Comparison of ENCODE assay signal across 8 cellular contexts in genomic region chr5:138338411-138339085, GRCh38. TPM values are rescaled to one million over a fixed set of nuclear protein-coding genes. Genes with fewer than 3 reads are reported as not detected.
DNase-seq lines count a peak whose midpoint lies in the region; ATAC-seq and TF ChIP-seq lines count a peak whose summit lies in the region.

No MANE protein-coding gene starts in this region.

- H3K4me3 ChIP-seq in MG63 (peak overlapping the region; percentile 99), colonic mucosa (peak overlapping the region; percentile 88)

- peak overlapping the region; percentile 80 for H3K27ac ChIP-seq in colonic mucosa

- ATAC-seq in naive B cell (ENCODE audit: low read depth in 2 of 2), result peak in 1 of 2 donors; percentile 0

- H3K27me3 Mint-ChIP-seq in T-helper 2 cell treated with Interferon-gamma antibody and Interleukin-4, amounts not matched to agents 5 μg/mL and 100 μg/mL, for 36 hours (ENCODE audit: low read depth), result no peaks in the 10 kb centered on the region
- no peaks in the 10 kb centered on the region for H3K27me3 Mint-ChIP-seq in naive B cell

- H3K9me3 ChIP-seq in MG63 (no peaks in the 10 kb centered on the region), colonic mucosa (no peaks in the 10 kb centered on the region)

- peak overlapping the region; percentile 85 for H3K4me3 Mint-ChIP-seq in T-helper 2 cell treated with Interferon-gamma antibody and Interleukin-4, amounts not matched to agents 5 μg/mL and 100 μg/mL, for 36 hours
- peak overlapping the region; percentile 81 to 99 (median 96) for H3K4me3 Mint-ChIP-seq in naive B cell

- TF ChIP-seq CTCF in colonic mucosa (IDR thresholded peaks at IDR 0.05), result no peak

- DNase-seq in T-helper 2 cell treated with Interferon-gamma antibody and Interleukin-4, amounts not matched to agents 5 μg/mL and 100 μg/mL, for 36 hours (ENCODE audit: low spot score), result no peak
- DNase-seq in T-helper 2 cell (no peak), MG63 (no peak), colonic mucosa (no peak), naive B cell (peak; percentile 9), A172 (ENCODE audit: low spot score) (no peak), CD1c-positive myeloid dendritic cell (ENCODE audit: extremely low spot score) (no peak)
- DNase-seq in effector CD4-positive, alpha-beta T cell, result no peak

- H3K36me3 Mint-ChIP-seq in T-helper 2 cell treated with Interferon-gamma antibody and Interleukin-4, amounts not matched to agents 5 μg/mL and 100 μg/mL, for 36 hours (ENCODE audit: low read depth), result peaks cover 10% of the 10 kb centered on the region
- peaks cover 0 to 9% of the 10 kb centered on the region in 2 donors for H3K36me3 Mint-ChIP-seq in naive B cell

- H3K27me3 ChIP-seq in MG63 (no peaks in the 10 kb centered on the region), colonic mucosa (no peaks in the 10 kb centered on the region)

- peaks cover 7% of the 10 kb centered on the region for H3K4me1 ChIP-seq in colonic mucosa

- H3K9me3 Mint-ChIP-seq in T-helper 2 cell treated with Interferon-gamma antibody and Interleukin-4, amounts not matched to agents 5 μg/mL and 100 μg/mL, for 36 hours, result no peaks in the 10 kb centered on the region
- H3K9me3 Mint-ChIP-seq in naive B cell, result no peaks in the 10 kb centered on the region

- peak overlapping the region; percentile 98 for H3K27ac Mint-ChIP-seq in T-helper 2 cell treated with Interferon-gamma antibody and Interleukin-4, amounts not matched to agents 5 μg/mL and 100 μg/mL, for 36 hours
- peak overlapping the region; percentile 91 to 100 (median 94) for H3K27ac Mint-ChIP-seq in naive B cell

- H3K4me1 Mint-ChIP-seq in T-helper 2 cell treated with Interferon-gamma antibody and Interleukin-4, amounts not matched to agents 5 μg/mL and 100 μg/mL, for 36 hours (ENCODE audit: low read depth), result peaks cover 31% of the 10 kb centered on the region
- peaks cover 35 to 37% (median 36%) of the 10 kb centered on the region in 3 donors for H3K4me1 Mint-ChIP-seq in naive B cell

- intact Hi-C loops in colonic mucosa (cut with DNase I), result no loop called here

- H3K36me3 ChIP-seq in MG63 (peaks cover 43% of the 10 kb centered on the region), colonic mucosa (no peaks in the 10 kb centered on the region)

- H3K9ac ChIP-seq in colonic mucosa (ENCODE audit: low read depth in 2 of 2, low read length in 2 of 2), result peak overlapping the region; percentile 60 to 89

RNA-seq across cellular contexts. Expression of gene FAM53C, which starts 0.5 kb away (rescaled TPM):
- total RNA-seq in MG63 (2014; rRNA removed; shearing (Covaris generic); ENCODE audit: low replicate concordance), result 34.5 and 76.2 TPM in 2 replicates
- total RNA-seq in colonic mucosa, result 10 to 100 TPM; 14.8 to 18.6 TPM
- 10 to 100 TPM; 24.2 to 37.9 (median 30.7) TPM for polyA plus RNA-seq in naive B cell (ENCODE audit: low read depth in 6 of 6)
- 25.4 and 30.7 TPM in 2 replicates for total RNA-seq in A172 (2014; rRNA removed; shearing (Covaris generic))

RNA-seq across cellular contexts. Expression of gene CDC25C, which starts 6.9 kb away (rescaled TPM):
- 20.2 and 23.9 TPM in 2 replicates for total RNA-seq in MG63 (2014; rRNA removed; shearing (Covaris generic); ENCODE audit: low replicate concordance)
- total RNA-seq in colonic mucosa, result 10 to 100 TPM in 1 of 2 donors, 1 to 10 TPM in 1; 4.3 to 10.2 TPM
- polyA plus RNA-seq in naive B cell (ENCODE audit: low read depth in 6 of 6), result under 1 TPM in 1 of 6 donors, not detected in 5; 0.48 TPM
- 24.8 and 25.4 TPM in 2 replicates for total RNA-seq in A172 (2014; rRNA removed; shearing (Covaris generic))

RNA-seq across cellular contexts. Expression of gene KDM3B, which starts 13.9 kb away (rescaled TPM):
- total RNA-seq in MG63 (2014; rRNA removed; shearing (Covaris generic); ENCODE audit: low replicate concordance), result 41.6 and 42.9 TPM in 2 replicates
- 10 to 100 TPM; 62.3 to 77.5 TPM for total RNA-seq in colonic mucosa
- polyA plus RNA-seq in naive B cell (ENCODE audit: low read depth in 6 of 6), result 10 to 100 TPM in 5 of 6 donors, 1 to 10 TPM in 1; 3.9 to 29.2 (median 18.3) TPM
- total RNA-seq in A172 (2014; rRNA removed; shearing (Covaris generic)), result 45.5 and 50.5 TPM in 2 replicates
